In genomic region chr1:182631058-182631677, GRCh38 we compare ENCODE assay signal across 18 cellular contexts. TPM values are rescaled to one million over a fixed set of nuclear protein-coding genes. Genes with fewer than 3 reads are reported as not detected.
"Had no signal": no experiment of that assay in that cellular context is flagged by ENCODE, and none has a peak within 500 bp of the region (broad histone marks: within the 10 kb centered on the region; RNA-seq: fewer than 3 reads in every experiment).

No MANE protein-coding gene starts in this region.

- ATAC-seq: activated T-cell treated with anti-CD3 and anti-CD28 coated beads, Interleukin-2, amount 50 U/mL, for 4 hours; esophagus mucosa; pancreas had no signal

- H3K27me3 ChIP-seq: breast epithelium, pancreas had no signal

- H3K27ac Mint-ChIP-seq: T-helper 1 cell treated with Interleukin-12 subunit alpha and Interleukin-12 subunit beta and Interleukin-4 antibody, amounts not matched to agents 30 μg/mL and 1 μg/mL, for 36 hours had no signal

- H3K36me3 Mint-ChIP-seq: activated naive CD8-positive, alpha-beta T cell had no signal

- H3K27ac ChIP-seq: breast epithelium, pancreas had no signal

- H3K4me3 ChIP-seq: breast epithelium, lung, pancreas had no signal

- H3K36me3 ChIP-seq: breast epithelium, pancreas had no signal

- H3K9me3 ChIP-seq: breast epithelium, pancreas had no signal

- H3K9me3 Mint-ChIP-seq: activated T-cell treated with anti-CD3 and anti-CD28 coated beads, Interleukin-2, amount 50 U/mL, for 4 hours; stimulated activated naive CD8-positive, alpha-beta T cell treated with anti-CD3 and anti-CD28 coated beads, Interleukin-15, Interleukin-2, amounts not matched to agents 100 ng/mL and 50 ng/mL, for 24 hours; T-helper 1 cell treated with Interleukin-12 subunit alpha and Interleukin-12 subunit beta and Interleukin-4 antibody, amounts not matched to agents 30 μg/mL and 1 μg/mL, for 36 hours had no signal

- H3K4me1 ChIP-seq: breast epithelium had no signal

- DNase-seq: activated CD4-positive, alpha-beta T cell treated with anti-CD3 and anti-CD28 coated beads, Interleukin-2, amount 50 U/mL, for 1 hour; activated CD4-positive, CD25-positive, alpha-beta regulatory T cell; activated gamma-delta T cell; activated T-cell treated with anti-CD3 and anti-CD28 coated beads, Interleukin-2, amount 50 U/mL, for 4 hours; anterior cingulate cortex; dermis blood vessel endothelial cell; hypothalamus; pancreas; stimulated activated CD4-positive, alpha-beta T cell treated with anti-CD3 and anti-CD28 coated beads, Interleukin-2, amount 100 ng/mL, for 48 hours had no signal

- FAIRE-seq: pancreas, TTC549 had no signal

RNA-seq across cellular contexts. Expression of gene RGS8, which starts 53.2 kb away (rescaled TPM):
- total RNA-seq: activated T-cell treated with anti-CD3 and anti-CD28 coated beads, Interleukin-2, amount 50 U/mL, for 4 hours; breast epithelium; dermis blood vessel endothelial cell; esophagus mucosa; glomerular endothelial cell; pancreas; ureter had no signal
